20 cellular contexts compared by ENCODE assay signal in genomic region chr18:6746386-6746960, GRCh38. TPM values are rescaled to one million over a fixed set of nuclear protein-coding genes. Genes with fewer than 3 reads are reported as not detected.
A peak's percentile ranks its signal among the peaks of the same experiment; 100 is the strongest.
DNase-seq lines count a peak whose midpoint lies in the region; TF ChIP-seq lines count a peak whose summit lies in the region.
"Had no signal": no experiment of that assay in that cellular context is flagged by ENCODE, and none has a peak within 500 bp of the region (broad histone marks: within the 10 kb centered on the region; RNA-seq: fewer than 3 reads in every experiment).

No MANE protein-coding gene starts in this region.

- H3K4me2 ChIP-seq in trophoblast cell (ENCODE audit: low read length), result no peak overlapping the region

- H2AFZ ChIP-seq in trophoblast cell (ENCODE audit: insufficient read depth, low read length, poor library complexity), result no peak overlapping the region
- H2AFZ ChIP-seq: GM23248 had no signal

- H3K79me2 ChIP-seq in trophoblast cell (ENCODE audit: control insufficient read depth, insufficient read depth, low read length, poor library complexity), result peaks cover 2% of the 10 kb centered on the region

- H3K18ac ChIP-seq in trophoblast cell (ENCODE audit: low read length), result no peak overlapping the region

- no peaks in the 10 kb centered on the region for H3K36me3 ChIP-seq in uterus
- peaks cover 0 to 2% of the 10 kb centered on the region in 2 experiments for H3K36me3 ChIP-seq in trophoblast cell (ENCODE audit: control insufficient read depth in 1 of 2, insufficient read depth in 2 of 2, low read length in 2 of 2)
- H3K36me3 ChIP-seq: Peyer's patch, suprapubic skin had no signal

- H3K9me3 ChIP-seq in uterus (no peaks in the 10 kb centered on the region), trophoblast cell (ENCODE audit: insufficient read depth, low read depth, low read length) (peaks cover 1% of the 10 kb centered on the region)
- H3K9me3 ChIP-seq: Peyer's patch, suprapubic skin had no signal

- H3K14ac ChIP-seq in trophoblast cell (ENCODE audit: low read length), result no peak overlapping the region

- no peak overlapping the region for H3K23ac ChIP-seq in trophoblast cell (ENCODE audit: low read length)

- no peaks in the 10 kb centered on the region for H3K27me3 ChIP-seq in uterus
- no peaks in the 10 kb centered on the region for H3K27me3 ChIP-seq in trophoblast cell (ENCODE audit: insufficient read depth, low read length)
- H3K27me3 ChIP-seq: Peyer's patch, suprapubic skin had no signal

- no peak for TF ChIP-seq POLR2A in uterus (IDR thresholded peaks at IDR 0.05)

- no peak overlapping the region for H3K9ac ChIP-seq in trophoblast cell (ENCODE audit: low read length)
- H3K9ac ChIP-seq: GM23248 had no signal

- H3K27ac ChIP-seq in VCaP (peak overlapping the region; percentile 72), uterus (no peak overlapping the region), trophoblast cell (ENCODE audit: low read depth, low read length) (no peak overlapping the region)
- H3K27ac ChIP-seq: GM23248, Peyer's patch, suprapubic skin had no signal

- H3K4me1 ChIP-seq in uterus (no peaks in the 10 kb centered on the region), trophoblast cell (ENCODE audit: control insufficient read depth in 1 of 2, insufficient read depth in 2 of 2, low read length in 2 of 2) (peaks cover 5 to 13% of the 10 kb centered on the region in 2 experiments)
- H3K4me1 ChIP-seq: Peyer's patch had no signal

- no peak overlapping the region for H4K91ac ChIP-seq in trophoblast cell (ENCODE audit: low read depth, low read length)

- intact Hi-C loops in posterior cingulate gyrus (cut with DNase I), result no loop called here
- intact Hi-C loops in uterus (cut with DNase I; ENCODE audit: low total_unique reads), result no loop called here

- H4K12ac ChIP-seq in trophoblast cell (ENCODE audit: low read depth, low read length), result no peak overlapping the region

- DNase-seq in EH (ENCODE audit: low read depth) (peak; percentile 25), foreskin melanocyte (peak; percentile 39), renal cortical epithelial cell (ENCODE audit: low read depth) (peak; percentile 71), posterior cingulate gyrus (no peak), uterus (no peak), trophoblast cell (no peak)
- no peak for DNase-seq in stimulated activated naive CD4-positive, alpha-beta T cell treated with Interleukin-2 at 50 U/mL for 16 hours (lab: John Stamatoyannopoulos, UW)
- DNase-seq: activated CD4-positive, alpha-beta T cell treated with anti-CD3 and anti-CD28 coated beads, Interleukin-2, amount 10 ng/mL, durations not matched to agents 7 days and 5 days; activated CD8-positive, alpha-beta memory T cell treated with anti-CD3 and anti-CD28 coated beads, Interleukin-2, amount 50 U/mL, for 48 hours; amygdala; CD4-positive, alpha-beta T cell; GM23248; hypothalamus; NCI-H1048; NCI-H2029; nephron progenitor cell; Peyer's patch; SW 1271 had no signal

- no peak overlapping the region for H2BK12ac ChIP-seq in trophoblast cell (ENCODE audit: low read length)

- H2BK120ac ChIP-seq in trophoblast cell (ENCODE audit: insufficient read depth, low read length, poor library complexity), result no peak overlapping the region

- no CpG with 5 or more reads among the region's 2 CpGs for WGBS in trophoblast cell (ENCODE audit: extremely low coverage, insufficient coverage, insufficient read length)

- H3K79me1 ChIP-seq in trophoblast cell (ENCODE audit: low read length), result peaks cover 6% of the 10 kb centered on the region

- H4K8ac ChIP-seq in trophoblast cell (ENCODE audit: low read depth, low read length), result no peak overlapping the region

- TF ChIP-seq CTCF in VCaP (conservative IDR thresholded peaks at IDR 0.05), result no peak
- no peak for TF ChIP-seq CTCF in uterus (IDR thresholded peaks at IDR 0.05)

- no peak overlapping the region for H3K4ac ChIP-seq in trophoblast cell (ENCODE audit: low read depth, low read length)

- H3K4me3 ChIP-seq in uterus (no peak overlapping the region), trophoblast cell (ENCODE audit: low read depth, low read length) (no peak overlapping the region)
- H3K4me3 ChIP-seq: GM23248, Peyer's patch, suprapubic skin had no signal

- no peak overlapping the region for H2AK5ac ChIP-seq in trophoblast cell (ENCODE audit: low read length)

- no peak overlapping the region for H2BK5ac ChIP-seq in trophoblast cell (ENCODE audit: low read depth, low read length, poor library complexity)

RNA-seq across cellular contexts. Expression of gene ARHGAP28, which starts 17.0 kb away (rescaled TPM):
- total RNA-seq in renal cortical epithelial cell (0.35 and 1.2 TPM in 2 replicates), uterus (10 to 100 TPM in 2 of 4 donors, 1 to 10 TPM in 2; 1.0 to 39.0 (median 8.7) TPM)
- 33.3 and 36.5 TPM in 2 replicates for polyA plus RNA-seq in trophoblast cell (2013)
- total RNA-seq: activated CD4-positive, alpha-beta T cell treated with anti-CD3 and anti-CD28 coated beads, Interleukin-2, amount 10 ng/mL, durations not matched to agents 7 days and 5 days; CD4-positive, alpha-beta T cell; GM23248 had no signal

Comparison
In these comparisons a context has a peak if more than half of its experiments do, and no peak if none do; other contexts are left out.
1. DNase-seq: peak in EH (single experiment), foreskin melanocyte (single experiment) and renal cortical epithelial cell (single experiment); none in stimulated activated naive CD4-positive, alpha-beta T cell treated with Interleukin-2 at 50 U/mL for 16 hours (single experiment), posterior cingulate gyrus (0 of 10), uterus (0 of 2) and trophoblast cell (0 of 2).